Comparison of ENCODE assay signal across 14 cellular contexts in the genomic region with DNA sequence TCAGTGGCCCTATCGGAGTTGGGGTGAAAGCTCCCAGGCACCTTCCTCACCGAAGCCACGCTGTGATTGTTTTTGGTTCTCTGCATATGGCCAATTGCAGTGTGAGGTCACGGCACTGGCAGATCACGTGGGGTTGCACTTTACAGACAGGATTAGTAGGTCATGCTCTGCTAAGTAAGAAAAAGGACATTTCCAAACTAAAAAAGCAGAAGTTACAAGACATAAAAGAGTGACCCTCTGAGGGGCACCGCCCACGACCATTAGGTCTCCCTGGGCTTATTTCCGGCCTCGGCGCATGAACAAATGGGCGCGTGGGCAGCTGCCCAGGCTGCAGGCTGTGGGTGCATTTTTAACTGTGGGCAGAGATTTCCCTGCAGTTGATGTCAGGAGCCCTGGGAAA. TPM values are rescaled to one million over a fixed set of nuclear protein-coding genes. Genes with fewer than 3 reads are reported as not detected.
DNase-seq lines count a peak whose midpoint lies in the region; ATAC-seq and TF ChIP-seq lines count a peak whose summit lies in the region.
"Had no signal": no experiment of that assay in that cellular context is flagged by ENCODE, and none has a peak within 500 bp of the region (broad histone marks: within the 10 kb centered on the region; RNA-seq: fewer than 3 reads in every experiment).

No MANE protein-coding gene starts in this region.

- CTCF ChIA-PET in activated B cell treated with CpG ODN at 0.5 μM for 24 hours (lab: Charles Lee): no interaction called here

- H3K27me3 ChIP-seq in skeletal muscle tissue (ENCODE audit: control insufficient read depth in 3 of 3, insufficient read depth in 3 of 3, low read length in 3 of 3) (no peaks in the 10 kb centered on the region), prostate gland (replicated peaks; ENCODE audit: insufficient read depth) (no peaks in the 10 kb centered on the region)
- H3K27me3 ChIP-seq: sigmoid colon, SJSA1 had no signal

- no peak overlapping the region for H3K4me3 ChIP-seq in skeletal muscle tissue (ENCODE audit: low read length in 3 of 3)
- H3K4me3 ChIP-seq in prostate gland: no peak overlapping the region
- H3K4me3 ChIP-seq: sigmoid colon, SJSA1 had no signal

- POLR2A ChIA-PET in activated B cell treated with CpG ODN at 0.5 μM for 24 hours (lab: Charles Lee): no interaction called here

- TF ChIP-seq CTCF in activated B cell treated with CpG ODN at 0.5 μM for 24 hours (IDR thresholded peaks at IDR 0.05) (no peak), prostate gland (IDR thresholded peaks at IDR 0.05) (no peak)

- 90% methylated on average over 12 of the region's 12 CpGs for WGBS in prostate gland

- no peak overlapping the region for H3K27ac ChIP-seq in skeletal muscle tissue (ENCODE audit: low read depth, low read length)
- H3K27ac ChIP-seq in prostate gland: no peak overlapping the region
- H3K27ac ChIP-seq: sigmoid colon, SJSA1 had no signal

- peak; percentile 53 for ATAC-seq in GM18508 (IDR thresholded peaks at IDR 0.05; ENCODE audit: insufficient read depth, unreplicated experiment)
- peak; percentile 68 for ATAC-seq in HG03103 (IDR thresholded peaks at IDR 0.05; ENCODE audit: low read depth, unreplicated experiment)
- no peak for ATAC-seq in activated B cell treated with CpG ODN at 0.5 μM for 24 hours (ENCODE audit: low read depth)
- no peak for ATAC-seq in HG03457 (IDR thresholded peaks at IDR 0.05; ENCODE audit: unreplicated experiment)

- H3K36me3 ChIP-seq in skeletal muscle tissue (ENCODE audit: control insufficient read depth in 3 of 3, insufficient read depth in 3 of 3, low read length in 3 of 3) (no peaks in the 10 kb centered on the region), prostate gland (no peaks in the 10 kb centered on the region)
- H3K36me3 ChIP-seq: sigmoid colon, SJSA1 had no signal

- no peaks in the 10 kb centered on the region for H3K36me3 Mint-ChIP-seq in activated B cell treated with CpG ODN at 0.5 μM for 24 hours (ENCODE audit: low read depth)
- H3K36me3 Mint-ChIP-seq: activated naive CD8-positive, alpha-beta T cell treated with anti-CD3 and anti-CD28 coated beads, Interleukin-2, amount 10 ng/mL, durations not matched to agents 7 days and 5 days had no signal

- no peak for DNase-seq in activated B cell treated with CpG ODN at 0.5 μM for 24 hours
- no peak for DNase-seq in NCI-H69 (lab: John Stamatoyannopoulos, UW)
- no peak for DNase-seq in kidney tubule cell (ENCODE audit: low spot score)
- DNase-seq in prostate gland (ENCODE audit: low spot score): no peak
- DNase-seq: activated naive CD8-positive, alpha-beta T cell treated with anti-CD3 and anti-CD28 coated beads, Interleukin-2, amount 10 ng/mL, durations not matched to agents 7 days and 5 days; CD4-positive, alpha-beta T cell; central memory CD4-positive, alpha-beta T cell; NCI-H2029 treated with DMSO at 0.1 percent for 48 hours; sigmoid colon had no signal

- H3K27me3 Mint-ChIP-seq in activated B cell treated with CpG ODN at 0.5 μM for 24 hours: no peaks in the 10 kb centered on the region
- H3K27me3 Mint-ChIP-seq: CD4-positive, alpha-beta T cell had no signal

- H3K9me3 ChIP-seq in skeletal muscle tissue (ENCODE audit: control insufficient read depth in 3 of 3, low read length in 3 of 3) (no peaks in the 10 kb centered on the region), prostate gland (no peaks in the 10 kb centered on the region)
- H3K9me3 ChIP-seq: sigmoid colon, SJSA1 had no signal

- H3K4me3 Mint-ChIP-seq in activated B cell treated with CpG ODN at 0.5 μM for 24 hours: peak overlapping the region; percentile 44
- H3K4me3 Mint-ChIP-seq: activated naive CD8-positive, alpha-beta T cell treated with anti-CD3 and anti-CD28 coated beads, Interleukin-2, amount 10 ng/mL, durations not matched to agents 7 days and 5 days; CD4-positive, alpha-beta T cell had no signal

- H3K9ac ChIP-seq in skeletal muscle tissue (ENCODE audit: low read depth in 1 of 3, low read length in 3 of 3): peak overlapping the region in 2 of 3 donors; percentile 33

- H3K9me3 Mint-ChIP-seq in activated B cell treated with CpG ODN at 0.5 μM for 24 hours: no peaks in the 10 kb centered on the region
- H3K9me3 Mint-ChIP-seq: activated naive CD8-positive, alpha-beta T cell treated with anti-CD3 and anti-CD28 coated beads, Interleukin-2, amount 10 ng/mL, durations not matched to agents 7 days and 5 days; CD4-positive, alpha-beta T cell had no signal

- H3K27ac Mint-ChIP-seq in activated B cell treated with CpG ODN at 0.5 μM for 24 hours: no peak overlapping the region
- H3K27ac Mint-ChIP-seq: activated naive CD8-positive, alpha-beta T cell treated with anti-CD3 and anti-CD28 coated beads, Interleukin-2, amount 10 ng/mL, durations not matched to agents 7 days and 5 days; CD4-positive, alpha-beta T cell had no signal

- peaks cover 12% of the 10 kb centered on the region for H3K4me1 Mint-ChIP-seq in activated B cell treated with CpG ODN at 0.5 μM for 24 hours
- H3K4me1 Mint-ChIP-seq: activated naive CD8-positive, alpha-beta T cell treated with anti-CD3 and anti-CD28 coated beads, Interleukin-2, amount 10 ng/mL, durations not matched to agents 7 days and 5 days had no signal

- intact Hi-C loops in activated B cell treated with CpG ODN at 0.5 μM for 24 hours (cut with micrococcal nuclease): no loop called here
- intact Hi-C loops in prostate gland (cut with DNase I): no loop called here

- peaks cover 13 to 18% (median 17%) of the 10 kb centered on the region in 3 donors for H3K4me1 ChIP-seq in skeletal muscle tissue (ENCODE audit: control insufficient read depth in 3 of 3, insufficient read depth in 3 of 3, low read length in 3 of 3)
- H3K4me1 ChIP-seq in prostate gland (replicated peaks): peaks cover 15% of the 10 kb centered on the region
- H3K4me1 ChIP-seq: SJSA1 had no signal

- no peak for TF ChIP-seq POLR2A in prostate gland (IDR thresholded peaks at IDR 0.05)

RNA-seq across cellular contexts. Expression of a gene that starts 2.0 kb away (rescaled TPM):
- total RNA-seq in activated B cell treated with CpG ODN at 0.5 μM for 24 hours (not detected in 2 replicates), skeletal muscle tissue (under 0.01 TPM), prostate gland (under 1 TPM; 0.45 to 0.59 TPM)
- total RNA-seq: activated naive CD8-positive, alpha-beta T cell treated with anti-CD3 and anti-CD28 coated beads, Interleukin-2, amount 10 ng/mL, durations not matched to agents 7 days and 5 days; CD4-positive, alpha-beta T cell; SJSA1 had no signal

RNA-seq across cellular contexts. Expression of a gene that starts 35.2 kb away (rescaled TPM):
- not detected in 2 replicates for total RNA-seq in activated B cell treated with CpG ODN at 0.5 μM for 24 hours
- 10.4 TPM for total RNA-seq in skeletal muscle tissue
- 10 to 100 TPM in 1 of 2 donors, 1 to 10 TPM in 1; 4.7 to 12.0 TPM for total RNA-seq in prostate gland
- total RNA-seq: activated naive CD8-positive, alpha-beta T cell treated with anti-CD3 and anti-CD28 coated beads, Interleukin-2, amount 10 ng/mL, durations not matched to agents 7 days and 5 days; CD4-positive, alpha-beta T cell; SJSA1 had no signal

Comparison
In these comparisons a context has a peak if more than half of its experiments do, and no peak if none do; other contexts are left out.
1. ATAC-seq: peak in GM18508 (single experiment) and HG03103 (single experiment); none in activated B cell treated with CpG ODN at 0.5 μM for 24 hours (single experiment) and HG03457 (single experiment).